8 cellular contexts compared by ENCODE assay signal in the genomic region with DNA sequence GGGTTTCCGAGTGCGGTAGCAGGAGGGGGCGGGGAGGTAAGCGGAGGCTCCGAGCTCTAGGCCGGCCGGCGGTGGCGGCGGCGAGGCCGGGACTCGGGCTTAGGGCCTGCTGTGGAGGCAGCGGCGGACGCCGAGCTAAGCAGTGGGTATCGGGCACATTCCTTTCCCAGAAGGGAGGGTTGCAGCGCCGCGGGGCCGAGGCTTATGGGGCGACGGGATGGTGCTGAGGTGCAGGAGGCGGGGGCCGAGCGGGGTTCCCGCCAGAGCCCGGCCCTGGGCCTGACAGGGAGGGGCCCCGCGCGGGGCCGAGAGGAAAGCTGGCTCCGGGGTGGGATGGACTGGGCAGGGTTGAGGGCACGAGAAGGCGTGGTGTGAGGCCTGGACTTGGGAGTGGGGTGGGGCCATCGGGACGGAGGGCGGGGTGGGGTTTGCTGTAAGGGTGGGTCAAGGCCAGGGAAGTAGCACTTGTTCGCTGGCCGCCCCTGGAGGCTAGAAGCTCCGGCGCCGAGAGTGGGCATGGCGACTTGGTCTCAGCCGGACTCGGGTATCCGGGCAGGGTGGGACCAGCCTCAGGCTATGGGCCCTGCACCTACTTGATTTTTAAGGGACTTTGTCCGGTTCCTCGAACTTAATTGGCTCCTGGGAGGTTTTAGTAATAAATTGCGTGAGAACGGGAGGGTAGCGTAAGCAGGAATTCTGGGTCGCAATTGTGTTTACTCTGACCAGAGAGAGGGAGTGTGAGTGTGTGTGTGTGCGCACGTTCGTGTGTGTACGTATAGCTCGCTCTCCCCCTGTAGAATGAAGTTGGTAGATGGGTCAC. TPM values are rescaled to one million over a fixed set of nuclear protein-coding genes. Genes with fewer than 3 reads are reported as not detected.
DNase-seq lines count a peak whose midpoint lies in the region; TF ChIP-seq lines count a peak whose summit lies in the region.

A gene with protein sequence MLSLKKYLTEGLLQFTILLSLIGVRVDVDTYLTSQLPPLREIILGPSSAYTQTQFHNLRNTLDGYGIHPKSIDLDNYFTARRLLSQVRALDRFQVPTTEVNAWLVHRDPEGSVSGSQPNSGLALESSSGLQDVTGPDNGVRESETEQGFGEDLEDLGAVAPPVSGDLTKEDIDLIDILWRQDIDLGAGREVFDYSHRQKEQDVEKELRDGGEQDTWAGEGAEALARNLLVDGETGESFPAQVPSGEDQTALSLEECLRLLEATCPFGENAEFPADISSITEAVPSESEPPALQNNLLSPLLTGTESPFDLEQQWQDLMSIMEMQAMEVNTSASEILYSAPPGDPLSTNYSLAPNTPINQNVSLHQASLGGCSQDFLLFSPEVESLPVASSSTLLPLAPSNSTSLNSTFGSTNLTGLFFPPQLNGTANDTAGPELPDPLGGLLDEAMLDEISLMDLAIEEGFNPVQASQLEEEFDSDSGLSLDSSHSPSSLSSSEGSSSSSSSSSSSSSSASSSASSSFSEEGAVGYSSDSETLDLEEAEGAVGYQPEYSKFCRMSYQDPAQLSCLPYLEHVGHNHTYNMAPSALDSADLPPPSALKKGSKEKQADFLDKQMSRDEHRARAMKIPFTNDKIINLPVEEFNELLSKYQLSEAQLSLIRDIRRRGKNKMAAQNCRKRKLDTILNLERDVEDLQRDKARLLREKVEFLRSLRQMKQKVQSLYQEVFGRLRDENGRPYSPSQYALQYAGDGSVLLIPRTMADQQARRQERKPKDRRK (plus strand): TSS at position 39 of the 820 bp plus-strand sequence. CDS start 2,760 bp downstream, outside the sequence.

- peaks cover 37% of the 10 kb centered on the region for H3K36me3 Mint-ChIP-seq in activated CD4-positive, alpha-beta T cell treated with anti-CD3 and anti-CD28 coated beads, Interleukin-2, amount 10 ng/mL, durations not matched to agents 24 days and 14 days (ENCODE audit: low read depth)

- H3F3A ChIP-seq in GM23248 (ENCODE audit: insufficient read depth) (peaks cover 60% of the 10 kb centered on the region), SK-N-SH (replicated peaks; ENCODE audit: insufficient read depth) (peaks cover 32% of the 10 kb centered on the region)

- TF ChIP-seq CTCF in KMS-11 (conservative IDR thresholded peaks at IDR 0.05; ENCODE audit: low read depth, low read length) (no peak), SK-N-SH (IDR thresholded peaks at IDR 0.05) (no peak), colonic mucosa (IDR thresholded peaks at IDR 0.05) (no peak)

- H3K4me3 ChIP-seq in GM23248: peak within 1 kb of the TSS; percentile 84
- H3K4me3 ChIP-seq in KMS-11 (IDR thresholded peaks at IDR 0.05; ENCODE audit: insufficient read depth, low read depth, low read length): no peak within 1 kb of the TSS
- peak within 1 kb of the TSS; percentile 77 to 90 for H3K4me3 ChIP-seq in SK-N-SH (ENCODE audit: low read depth in 2 of 2, low read length in 1 of 2)
- H3K4me3 ChIP-seq in colonic mucosa: peak within 1 kb of the TSS; percentile 65

- POLR2A ChIA-PET in SK-N-SH (lab: Yijun Ruan, JAX): interaction anchor here (0.6 to 3.9 kb wide), 35 partner anchors 10 to 1143 kb away, joined by 3 to 34 read pairs (median 5); partner anchors contain the start of genes CBX1, CDK5RAP3, COPZ2 and SNX11

- H3K27me3 Mint-ChIP-seq in activated CD4-positive, alpha-beta T cell treated with anti-CD3 and anti-CD28 coated beads, Interleukin-2, amount 10 ng/mL, durations not matched to agents 24 days and 14 days: no peaks in the 10 kb centered on the region

- no peaks in the 10 kb centered on the region for H3K9me3 ChIP-seq in GM23248 (ENCODE audit: low read depth)
- H3K9me3 ChIP-seq in SK-N-SH: no peaks in the 10 kb centered on the region
- no peaks in the 10 kb centered on the region for H3K9me3 ChIP-seq in colonic mucosa

- in situ Hi-C loops in GM23248 (cut with MboI): no loop called here

- CTCF ChIA-PET in SK-N-SH (lab: Yijun Ruan, JAX): interaction anchor here (0.6 to 44.3 kb wide), 18 partner anchors 7 to 593 kb away, joined by 3 to 1200 read pairs (median 4); partner anchors contain the start of genes CDK5RAP3 and COPZ2

- 1% methylated on average over 39 to 59 of the region's 59 CpGs for WGBS in GM23248 (ENCODE audit: low coverage in 1 of 2, low lambda C conversion rate in 2 of 2, missing lambda C conversion rate in 2 of 2), 2 experiments
- WGBS in SK-N-SH (ENCODE audit: low lambda C conversion rate): under 1% methylated on average over 47 of the region's 59 CpGs

- peak within 1 kb of the TSS; percentile 91 for H3K27ac ChIP-seq in GM23248
- peak within 1 kb of the TSS; percentile 94 for H3K27ac ChIP-seq in KMS-11
- peak within 1 kb of the TSS; percentile 95 to 98 for H3K27ac ChIP-seq in SK-N-SH (ENCODE audit: low read depth in 2 of 2, low read length in 1 of 2)
- H3K27ac ChIP-seq in colonic mucosa: peak within 1 kb of the TSS; percentile 95

- peak; percentile 14 to 33; a peak in 2 of 4 replicates for TF ChIP-seq EP300 in SK-N-SH (IDR thresholded peaks at IDR 0.05; ENCODE audit: borderline replicate concordance in 1 of 2, low read depth in 1 of 2, low read length in 1 of 2)

- intact Hi-C loops in activated CD4-positive, alpha-beta T cell treated with anti-CD3 and anti-CD28 coated beads, Interleukin-2, amount 10 ng/mL, durations not matched to agents 24 days and 14 days (cut with micrococcal nuclease): loop anchor here (1.0 to 2.0 kb wide), 3 partner anchors 23 to 78 kb away; partner anchors contain the start of genes CBX1 and CDK5RAP3
- intact Hi-C loops in colonic mucosa (cut with DNase I): no loop called here

- TF ChIP-seq RAD21 in SK-N-SH (IDR thresholded peaks at IDR 0.05; ENCODE audit: low read length): peak; percentile 1; the same call in 1 of the 2 replicates

- H3K4me1 Mint-ChIP-seq in activated CD4-positive, alpha-beta T cell treated with anti-CD3 and anti-CD28 coated beads, Interleukin-2, amount 10 ng/mL, durations not matched to agents 24 days and 14 days: peaks cover 49% of the 10 kb centered on the region

- H3K4me3 Mint-ChIP-seq in activated CD4-positive, alpha-beta T cell treated with anti-CD3 and anti-CD28 coated beads, Interleukin-2, amount 10 ng/mL, durations not matched to agents 24 days and 14 days: peak within 1 kb of the TSS; percentile 96

- H3K4me2 ChIP-seq in GM23248 (ENCODE audit: unreplicated experiment) (peak within 1 kb of the TSS; percentile 94), KMS-11 (peak within 1 kb of the TSS; percentile 80), SK-N-SH (peak within 1 kb of the TSS; percentile 88)

- peak within 1 kb of the TSS; percentile 96 for H3K27ac Mint-ChIP-seq in activated CD4-positive, alpha-beta T cell treated with anti-CD3 and anti-CD28 coated beads, Interleukin-2, amount 10 ng/mL, durations not matched to agents 24 days and 14 days

- peaks cover 63% of the 10 kb centered on the region for H3K79me2 ChIP-seq in GM23248 (ENCODE audit: insufficient read depth)
- H3K79me2 ChIP-seq in KMS-11 (ENCODE audit: insufficient read depth, low read depth): peaks cover 66% of the 10 kb centered on the region
- H3K79me2 ChIP-seq in SK-N-SH (ENCODE audit: insufficient read depth): peaks cover 65% of the 10 kb centered on the region

- peak within 1 kb of the TSS; percentile 79 for H2AFZ ChIP-seq in GM23248
- H2AFZ ChIP-seq in KMS-11 (ENCODE audit: low read depth): peak within 1 kb of the TSS; percentile 62
- H2AFZ ChIP-seq in SK-N-SH (ENCODE audit: low read depth): peak within 1 kb of the TSS; percentile 76

- H3K9ac ChIP-seq in GM23248: peak within 1 kb of the TSS; percentile 93
- H3K9ac ChIP-seq in KMS-11: peak within 1 kb of the TSS; percentile 91
- H3K9ac ChIP-seq in SK-N-SH: peak within 1 kb of the TSS; percentile 88
- H3K9ac ChIP-seq in colonic mucosa (ENCODE audit: low read depth in 2 of 2, low read length in 2 of 2): peak within 1 kb of the TSS; percentile 81 to 98

- DNase-seq in activated CD4-positive, alpha-beta T cell treated with anti-CD3 and anti-CD28 coated beads, Interleukin-2, amount 10 ng/mL, durations not matched to agents 24 days and 14 days: no peak
- no peak for DNase-seq in activated CD4-positive, alpha-beta T cell treated with anti-CD3 and anti-CD28 coated beads for 1 hour
- DNase-seq in GM23248 (peak; percentile 96), SK-N-SH (peak; percentile 94), colonic mucosa (peak; percentile 94), kidney tubule cell (ENCODE audit: low spot score) (peak; percentile 93)
- DNase-seq in stimulated activated CD4-positive, alpha-beta T cell treated with anti-CD3 and anti-CD28 coated beads, Interleukin-1b, Interleukin-23, amount 100 ng/mL, for 48 hours: peak; percentile 39

- H3K9me3 Mint-ChIP-seq in activated CD4-positive, alpha-beta T cell treated with anti-CD3 and anti-CD28 coated beads, Interleukin-2, amount 10 ng/mL, durations not matched to agents 24 days and 14 days: no peaks in the 10 kb centered on the region

- H4K20me1 ChIP-seq in GM23248 (ENCODE audit: insufficient read depth) (no peaks in the 10 kb centered on the region), KMS-11 (ENCODE audit: insufficient read depth) (no peaks in the 10 kb centered on the region), SK-N-SH (ENCODE audit: insufficient read depth) (peaks cover 31% of the 10 kb centered on the region)

- H3K9me2 ChIP-seq in GM23248 (ENCODE audit: insufficient read depth) (no peaks in the 10 kb centered on the region), SK-N-SH (no peaks in the 10 kb centered on the region)

- H3K27me3 ChIP-seq in GM23248 (replicated peaks; ENCODE audit: insufficient read depth): no peaks in the 10 kb centered on the region
- no peaks in the 10 kb centered on the region for H3K27me3 ChIP-seq in KMS-11 (ENCODE audit: insufficient read depth, low read depth)
- H3K27me3 ChIP-seq in SK-N-SH (ENCODE audit: insufficient read depth): no peaks in the 10 kb centered on the region
- no peaks in the 10 kb centered on the region for H3K27me3 ChIP-seq in colonic mucosa

- H3K4me1 ChIP-seq in GM23248 (ENCODE audit: insufficient read depth) (peaks cover 50% of the 10 kb centered on the region), KMS-11 (ENCODE audit: low read depth, poor library complexity, severe bottlenecking) (peaks cover 51% of the 10 kb centered on the region), SK-N-SH (ENCODE audit: control insufficient read depth in 1 of 2, insufficient read depth in 2 of 2, low read depth in 1 of 2, low read length in 1 of 2) (peaks cover 49 to 52% of the 10 kb centered on the region in 2 experiments), colonic mucosa (peaks cover 43% of the 10 kb centered on the region)

- H3K36me3 ChIP-seq in GM23248 (ENCODE audit: low read depth): peaks cover 3% of the 10 kb centered on the region; the same call in 1 of the 2 replicates
- H3K36me3 ChIP-seq in KMS-11 (ENCODE audit: insufficient read depth): no peaks in the 10 kb centered on the region; the same call in 1 of the 2 replicates
- peaks cover 18 to 27% of the 10 kb centered on the region in 2 experiments for H3K36me3 ChIP-seq in SK-N-SH (replicated peaks in 1 of 2; ENCODE audit: control insufficient read depth in 1 of 2, insufficient read depth in 2 of 2, low read length in 1 of 2)
- H3K36me3 ChIP-seq in colonic mucosa: peaks cover 5% of the 10 kb centered on the region

RNA-seq across cellular contexts. Expression of the gene that starts here (rescaled TPM):
- 85.2 and 93.1 TPM in 2 replicates for total RNA-seq in activated CD4-positive, alpha-beta T cell treated with anti-CD3 and anti-CD28 coated beads, Interleukin-2, amount 10 ng/mL, durations not matched to agents 24 days and 14 days
- 65.6 and 66.4 TPM in 2 replicates for total RNA-seq in GM23248 (2014; rRNA removed; shearing (Covaris generic))
- polyA plus RNA-seq in GM23248 (2016; fragmentation: Nextera tagmentation; extraction: Ambion mirVana): 28.0 and 31.4 TPM in 2 replicates
- polyA plus RNA-seq in SK-N-SH (2012; rRNA removed): 159 and 174 TPM in 2 replicates
- polyA plus RNA-seq in SK-N-SH (2012; cell fraction: cytosol; rRNA removed): 128 and 192 TPM in 2 replicates
- polyA plus RNA-seq in SK-N-SH (2012; cell fraction: nucleus; rRNA removed): 135 and 166 TPM in 2 replicates
- total RNA-seq in colonic mucosa: 100 to 1,000 TPM; 158 to 264 TPM

Comparison
In these comparisons a context has a peak if more than half of its experiments do, and no peak if none do; other contexts are left out.
1. DNase-seq: peak in GM23248 (single experiment), SK-N-SH (single experiment), colonic mucosa (single experiment), kidney tubule cell (single experiment) and stimulated activated CD4-positive, alpha-beta T cell treated with anti-CD3 and anti-CD28 coated beads, Interleukin-1b, Interleukin-23, amount 100 ng/mL, for 48 hours (single experiment); none in activated CD4-positive, alpha-beta T cell treated with anti-CD3 and anti-CD28 coated beads, Interleukin-2, amount 10 ng/mL, durations not matched to agents 24 days and 14 days (single experiment) and activated CD4-positive, alpha-beta T cell treated with anti-CD3 and anti-CD28 coated beads for 1 hour (single experiment).
2. Peak in every context shown above with its lines, with median percentiles within 50 percentile points of each other: H2AFZ ChIP-seq, H3K27ac ChIP-seq, H3K4me2 ChIP-seq and H3K9ac ChIP-seq.